In the genomic region with DNA sequence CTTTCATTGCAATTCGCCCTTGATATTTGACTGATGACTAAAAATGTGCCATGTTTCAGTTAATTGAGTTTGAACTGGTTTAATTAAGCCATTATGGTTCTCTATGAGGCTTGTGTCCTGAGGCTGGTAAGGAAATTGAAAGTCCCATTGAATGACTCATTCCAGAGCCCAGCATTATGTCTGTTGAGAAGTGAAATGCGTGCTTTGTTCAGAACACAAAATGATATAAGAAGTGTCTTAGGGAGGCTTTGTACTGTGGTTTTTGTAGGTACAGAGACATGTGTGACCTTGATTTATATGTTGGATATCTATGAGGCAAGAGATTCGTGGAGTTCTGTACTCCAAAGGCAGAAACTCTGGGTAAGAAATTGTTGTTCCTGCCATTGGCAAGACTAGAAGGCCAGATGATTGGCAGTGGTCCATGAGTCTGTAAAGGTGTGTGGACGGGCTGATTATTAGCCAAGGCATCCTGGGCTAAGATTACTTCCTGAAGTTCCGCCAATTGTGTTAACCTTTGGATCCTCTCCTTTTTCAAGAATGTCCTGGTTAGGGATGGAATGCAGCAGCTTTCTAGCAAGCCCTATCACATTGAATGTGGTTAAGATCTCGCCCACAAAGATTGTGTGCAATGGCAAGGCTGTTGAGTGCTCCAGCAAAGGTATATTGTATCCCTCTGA, we compare ENCODE assay signal across 17 cellular contexts.
A peak's percentile ranks its signal among the peaks of the same experiment; 100 is the strongest.
DNase-seq lines count a peak whose midpoint lies in the region; ATAC-seq, FAIRE-seq and TF ChIP-seq lines count a peak whose summit lies in the region.
"Had no signal": no experiment of that assay in that cellular context is flagged by ENCODE, and none has a peak within 500 bp of the region (broad histone marks: within the 10 kb centered on the region; RNA-seq: fewer than 3 reads in every experiment).

No MANE protein-coding gene starts in this region.

- H3K27ac Mint-ChIP-seq in Caco-2 (ENCODE audit: unreplicated experiment) = no peak overlapping the region
- H3K27ac Mint-ChIP-seq in CD4-positive, alpha-beta T cell = no peak overlapping the region
- H3K27ac Mint-ChIP-seq in stimulated activated effector memory CD8-positive, alpha-beta T cell treated with anti-CD3 and anti-CD28 coated beads, Interleukin-12 subunit alpha, Interleukin-12 subunit beta, amount 100 ng/mL, for 72 hours = no peak overlapping the region
- H3K27ac Mint-ChIP-seq: activated CD4-positive, alpha-beta memory T cell treated with anti-CD3 and anti-CD28 coated beads for 36 hours; activated T-helper 17 cell treated with anti-CD3 and anti-CD28 coated beads, Interleukin-2, amount 50 U/mL, for 72 hours had no signal

- TF ChIP-seq CTCF in Caco-2 (IDR thresholded peaks at IDR 0.05; ENCODE audit: insufficient read depth in 1 of 2, low read depth in 1 of 2, low read length in 1 of 2, severe bottlenecking in 1 of 2, unreplicated experiment in 1 of 2) = no peak
- no peak for TF ChIP-seq CTCF in bronchial epithelial cell (IDR thresholded peaks at IDR 0.05; ENCODE audit: insufficient read depth, low read length, severe bottlenecking)
- TF ChIP-seq CTCF in CD4-positive, alpha-beta T cell (IDR thresholded peaks at IDR 0.05) = no peak

- no peak overlapping the region for H3K27ac ChIP-seq in CD4-positive, alpha-beta T cell (ENCODE audit: low read depth, low read length)
- H3K27ac ChIP-seq: tibial nerve had no signal

- H3K4me3 Mint-ChIP-seq in Caco-2 (ENCODE audit: unreplicated experiment) = no peak overlapping the region
- no peak overlapping the region for H3K4me3 Mint-ChIP-seq in CD4-positive, alpha-beta T cell
- no peak overlapping the region for H3K4me3 Mint-ChIP-seq in stimulated activated effector memory CD8-positive, alpha-beta T cell treated with anti-CD3 and anti-CD28 coated beads, Interleukin-12 subunit alpha, Interleukin-12 subunit beta, amount 100 ng/mL, for 72 hours
- H3K4me3 Mint-ChIP-seq: activated CD4-positive, alpha-beta memory T cell treated with anti-CD3 and anti-CD28 coated beads for 36 hours; activated T-helper 17 cell treated with anti-CD3 and anti-CD28 coated beads, Interleukin-2, amount 50 U/mL, for 72 hours had no signal

- H3K36me3 Mint-ChIP-seq in Caco-2 (ENCODE audit: insufficient read depth, unreplicated experiment) = no peaks in the 10 kb centered on the region
- H3K36me3 Mint-ChIP-seq in CD4-positive, alpha-beta T cell (ENCODE audit: low read depth) = no peaks in the 10 kb centered on the region
- no peaks in the 10 kb centered on the region for H3K36me3 Mint-ChIP-seq in stimulated activated effector memory CD8-positive, alpha-beta T cell treated with anti-CD3 and anti-CD28 coated beads, Interleukin-12 subunit alpha, Interleukin-12 subunit beta, amount 100 ng/mL, for 72 hours
- H3K36me3 Mint-ChIP-seq: activated CD4-positive, alpha-beta memory T cell treated with anti-CD3 and anti-CD28 coated beads for 36 hours had no signal

- H3K27me3 ChIP-seq in Caco-2 (replicated peaks; ENCODE audit: control insufficient read depth, insufficient read depth, low read length) (no peaks in the 10 kb centered on the region), bronchial epithelial cell (ENCODE audit: control insufficient read depth, insufficient read depth, low read length) (no peaks in the 10 kb centered on the region)
- no peaks in the 10 kb centered on the region for H3K27me3 ChIP-seq in CD4-positive, alpha-beta T cell (ENCODE audit: control insufficient read depth, insufficient read depth, low read length)
- H3K27me3 ChIP-seq: tibial nerve had no signal

- DNase-seq in Caco-2 (peak; percentile 38 to 62), M059J (ENCODE audit: low read depth) (peak; percentile 83), bronchial epithelial cell (ENCODE audit: low read depth) (peak; percentile 77), kidney tubule cell (ENCODE audit: low spot score) (peak; percentile 98), RKO (ENCODE audit: low spot score) (no peak), NCI-H446 (lab: John Stamatoyannopoulos, UW) (no peak)
- DNase-seq in CD4-positive, alpha-beta T cell = no peak
- DNase-seq in stimulated activated effector memory CD8-positive, alpha-beta T cell treated with anti-CD3 and anti-CD28 coated beads, Interleukin-12 subunit alpha, Interleukin-12 subunit beta, amount 100 ng/mL, for 72 hours (ENCODE audit: low spot score in 2 of 2) = no peak
- DNase-seq: activated CD4-positive, alpha-beta memory T cell treated with anti-CD3 and anti-CD28 coated beads for 36 hours; amniotic stem cell; NCI-H1092 treated with DMSO at 0.1 percent for 48 hours; NCI-H2171; SHP77 treated with DMSO at 0.1 percent for 48 hours; stimulated activated CD4-positive, alpha-beta T cell treated with anti-CD3 and anti-CD28 coated beads, Interleukin-4, amount 100 ng/mL, for 24 hours had no signal

- H3K9me3 ChIP-seq in Caco-2 = no peaks in the 10 kb centered on the region
- no peaks in the 10 kb centered on the region for H3K9me3 ChIP-seq in CD4-positive, alpha-beta T cell (ENCODE audit: control insufficient read depth, low read length)

- POLR2A ChIA-PET in Caco-2 (lab: Charles Lee) = no interaction called here
- POLR2A ChIA-PET in CD4-positive, alpha-beta T cell (lab: Charles Lee) = no interaction called here

- peaks cover 2% of the 10 kb centered on the region for H3K27me3 Mint-ChIP-seq in Caco-2 (ENCODE audit: insufficient read depth, unreplicated experiment)
- peaks cover 26% of the 10 kb centered on the region for H3K27me3 Mint-ChIP-seq in CD4-positive, alpha-beta T cell

- H3K4me1 ChIP-seq in Caco-2 = peaks cover 12% of the 10 kb centered on the region
- H3K4me1 ChIP-seq: tibial nerve had no signal

- H3K9me3 Mint-ChIP-seq in Caco-2 (ENCODE audit: unreplicated experiment) = no peaks in the 10 kb centered on the region
- peaks cover 2% of the 10 kb centered on the region for H3K9me3 Mint-ChIP-seq in CD4-positive, alpha-beta T cell
- H3K9me3 Mint-ChIP-seq in stimulated activated effector memory CD8-positive, alpha-beta T cell treated with anti-CD3 and anti-CD28 coated beads, Interleukin-12 subunit alpha, Interleukin-12 subunit beta, amount 100 ng/mL, for 72 hours = no peaks in the 10 kb centered on the region
- H3K9me3 Mint-ChIP-seq: activated CD4-positive, alpha-beta memory T cell treated with anti-CD3 and anti-CD28 coated beads for 36 hours; activated T-helper 17 cell treated with anti-CD3 and anti-CD28 coated beads, Interleukin-2, amount 50 U/mL, for 72 hours had no signal

- no peak overlapping the region for H3K4me3 ChIP-seq in Caco-2 (ENCODE audit: low read depth, low read length)
- H3K4me3 ChIP-seq in bronchial epithelial cell (ENCODE audit: low read depth, low read length) = no peak overlapping the region
- H3K4me3 ChIP-seq: tibial nerve had no signal

- no TSS peak for BruUV-seq in Caco-2 (replicated peaks; lab: Mats Ljungman, UMichigan)

- intact Hi-C loops in Caco-2 (cut with micrococcal nuclease; ENCODE audit: unreplicated experiment) = no loop called here
- intact Hi-C loops in CD4-positive, alpha-beta T cell (cut with DNase I, micrococcal nuclease) = no loop called here

- ATAC-seq in CD4-positive, alpha-beta T cell (ENCODE audit: poor library complexity) = no peak
- no peak for ATAC-seq in stimulated activated effector memory CD8-positive, alpha-beta T cell treated with anti-CD3 and anti-CD28 coated beads, Interleukin-12 subunit alpha, Interleukin-12 subunit beta, amount 100 ng/mL, for 72 hours
- ATAC-seq: activated T-helper 17 cell treated with anti-CD3 and anti-CD28 coated beads, Interleukin-2, amount 50 U/mL, for 72 hours; sciatic nerve had no signal

- H3K36me3 ChIP-seq in Caco-2 (ENCODE audit: control insufficient read depth, insufficient read depth, low read length) (no peaks in the 10 kb centered on the region), bronchial epithelial cell (ENCODE audit: control insufficient read depth, insufficient read depth, low read length) (no peaks in the 10 kb centered on the region)
- H3K36me3 ChIP-seq: tibial nerve had no signal

- CTCF ChIA-PET in Caco-2 (lab: Charles Lee) = no interaction called here
- CTCF ChIA-PET in CD4-positive, alpha-beta T cell (lab: Charles Lee) = no interaction called here

- no peak for FAIRE-seq in bronchial epithelial cell (lab: Jason Lieb, UNC)

- H3K4me1 Mint-ChIP-seq in Caco-2 (ENCODE audit: low read depth, unreplicated experiment) = peaks cover 10% of the 10 kb centered on the region
- no peaks in the 10 kb centered on the region for H3K4me1 Mint-ChIP-seq in CD4-positive, alpha-beta T cell (ENCODE audit: low read depth)
- no peaks in the 10 kb centered on the region for H3K4me1 Mint-ChIP-seq in stimulated activated effector memory CD8-positive, alpha-beta T cell treated with anti-CD3 and anti-CD28 coated beads, Interleukin-12 subunit alpha, Interleukin-12 subunit beta, amount 100 ng/mL, for 72 hours
- H3K4me1 Mint-ChIP-seq: activated T-helper 17 cell treated with anti-CD3 and anti-CD28 coated beads, Interleukin-2, amount 50 U/mL, for 72 hours had no signal

Comparison
In these comparisons a context has a peak if more than half of its experiments do, and no peak if none do; other contexts are left out.
1. DNase-seq: peak in Caco-2 (2 of 2), M059J (single experiment), bronchial epithelial cell (single experiment) and kidney tubule cell (single experiment); none in RKO (single experiment), NCI-H446 (0 of 2), CD4-positive, alpha-beta T cell (0 of 10) and stimulated activated effector memory CD8-positive, alpha-beta T cell treated with anti-CD3 and anti-CD28 coated beads, Interleukin-12 subunit alpha, Interleukin-12 subunit beta, amount 100 ng/mL, for 72 hours (0 of 2).